ENCODE assay signal across 1 cellular context in the genomic region with DNA sequence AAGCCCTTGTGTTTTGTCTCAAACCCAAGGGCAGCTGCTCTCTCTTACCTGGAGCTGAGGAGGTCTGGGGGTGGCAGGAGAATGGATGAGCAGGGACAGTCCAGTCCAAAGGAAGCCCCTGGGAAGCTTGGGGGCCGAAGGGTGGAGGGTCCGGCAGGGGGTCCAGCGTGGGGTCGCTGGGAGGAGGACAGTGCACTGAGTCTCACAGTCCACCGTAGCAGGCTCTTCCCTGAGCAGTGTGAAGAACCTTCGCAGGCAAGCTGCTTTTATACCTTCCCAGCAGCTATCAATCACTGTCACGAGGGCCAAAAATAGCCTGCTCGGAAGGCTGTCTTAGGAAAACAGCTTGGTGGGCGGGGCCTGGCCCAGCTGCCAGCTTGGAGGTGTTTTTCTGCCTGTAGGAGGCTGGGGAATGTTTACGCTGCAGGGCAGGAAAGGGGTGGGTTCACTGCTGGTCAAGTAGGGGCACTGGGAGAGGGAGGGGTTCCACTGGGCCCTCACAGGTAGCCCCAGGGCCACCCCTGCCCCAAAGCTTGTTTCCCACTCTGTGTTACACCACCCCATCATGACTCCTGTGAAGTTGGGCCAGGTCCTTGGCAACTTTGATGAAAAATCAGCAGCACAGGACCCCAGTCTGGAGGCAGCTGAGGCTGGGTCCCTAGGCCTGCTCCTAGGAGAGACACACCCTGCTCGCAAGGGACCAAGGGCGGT.
TF ChIP-seq lines count a peak whose summit lies in the region.

DEPP1 (minus strand) TSS at position 240 of the 711 bp plus-strand sequence. CDS start 779 bp downstream, outside the sequence.

TF ChIP-seq in K562, 482 proteins besides CTCF, POLR2A, EP300 and RAD21 (continued from another document and continues in another):
- no peak for TF ChIP-seq ATF6 (CRISPR knock-in tag; IDR thresholded peaks at IDR 0.05)
- no peak for TF ChIP-seq POLR2H (tag; IDR thresholded peaks at IDR 0.05; ENCODE audit: low read depth)
- no peak for TF ChIP-seq MCM7 (IDR thresholded peaks at IDR 0.05)
- TF ChIP-seq TOE1 (IDR thresholded peaks at IDR 0.05; ENCODE audit: borderline replicate concordance), result peak; percentile 56; the same call in 1 of the 2 replicates
- TF ChIP-seq TOE1 (CRISPR knock-in tag; IDR thresholded peaks at IDR 0.05; ENCODE audit: borderline replicate concordance, low read depth), result no peak
- TF ChIP-seq, protein P1, sequence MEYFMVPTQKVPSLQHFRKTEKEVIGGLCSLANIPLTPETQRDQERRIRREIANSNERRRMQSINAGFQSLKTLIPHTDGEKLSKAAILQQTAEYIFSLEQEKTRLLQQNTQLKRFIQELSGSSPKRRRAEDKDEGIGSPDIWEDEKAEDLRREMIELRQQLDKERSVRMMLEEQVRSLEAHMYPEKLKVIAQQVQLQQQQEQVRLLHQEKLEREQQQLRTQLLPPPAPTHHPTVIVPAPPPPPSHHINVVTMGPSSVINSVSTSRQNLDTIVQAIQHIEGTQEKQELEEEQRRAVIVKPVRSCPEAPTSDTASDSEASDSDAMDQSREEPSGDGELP (CRISPR knock-in tag; IDR thresholded peaks at IDR 0.05; ENCODE audit: borderline replicate concordance), result peak; percentile 90
- TF ChIP-seq MEF2D (tag; conservative IDR thresholded peaks at IDR 0.05; ENCODE audit: low read depth), result peak; percentile 100
- TF ChIP-seq ILK (tag; IDR thresholded peaks at IDR 0.05; ENCODE audit: borderline replicate concordance, low read depth), result no peak
- TF ChIP-seq NBN (IDR thresholded peaks at IDR 0.05; ENCODE audit: low read depth), result no peak
- no peak for TF ChIP-seq ZNF75A (CRISPR knock-in tag; IDR thresholded peaks at IDR 0.05)
- no peak for TF ChIP-seq HNRNPK (IDR thresholded peaks at IDR 0.05; ENCODE audit: low read depth, low read length, poor library complexity, severe bottlenecking)
- no peak for TF ChIP-seq HDGF (IDR thresholded peaks at IDR 0.05)
- TF ChIP-seq NCOR1 (IDR thresholded peaks at IDR 0.05), result peak; percentile 54; the same call in 1 of the 2 replicates
- TF ChIP-seq ZNF165 (CRISPR knock-in tag; IDR thresholded peaks at IDR 0.05; ENCODE audit: borderline replicate concordance), result no peak
- TF ChIP-seq MAFF (IDR thresholded peaks at IDR 0.05; ENCODE audit: low read length), result no peak
- 0 out of 2 replicates have a peak, but pooled peaks have one; percentile 35 for TF ChIP-seq PRMT5 (CRISPR knock-in tag; IDR thresholded peaks at IDR 0.05)
- TF ChIP-seq HSF4 (CRISPR knock-in tag; IDR thresholded peaks at IDR 0.05; ENCODE audit: borderline replicate concordance), result no peak
- peak; percentile 59 for TF ChIP-seq MBD2 (IDR thresholded peaks at IDR 0.05; ENCODE audit: borderline replicate concordance, low read depth)
- no peak for TF ChIP-seq NFIX (CRISPR knock-in tag; IDR thresholded peaks at IDR 0.05; ENCODE audit: low read depth)
- TF ChIP-seq NR2C1 (IDR thresholded peaks at IDR 0.05), result no peak
- TF ChIP-seq NR2C1 (tag; IDR thresholded peaks at IDR 0.05), result no peak
- no peak for TF ChIP-seq ZEB2 (IDR thresholded peaks at IDR 0.05)
- no peak for TF ChIP-seq MED1 (CRISPR knock-in tag; IDR thresholded peaks at IDR 0.05; ENCODE audit: borderline replicate concordance)
- TF ChIP-seq KDM5B (IDR thresholded peaks at IDR 0.05; ENCODE audit: insufficient replicate concordance, low read depth, low read length), result peak; percentile 94
- TF ChIP-seq ZNF121 (CRISPR knock-in tag; conservative IDR thresholded peaks at IDR 0.05), result no peak
- peak; percentile 77 to 84; a peak in 3 of 4 replicates for TF ChIP-seq FOXK2 (conservative IDR thresholded peaks at IDR 0.05 in 1 of 2, IDR thresholded peaks at IDR 0.05 in 1 of 2; ENCODE audit: low read depth in 2 of 2)
- TF ChIP-seq EWSR1 (IDR thresholded peaks at IDR 0.05; ENCODE audit: borderline replicate concordance, low read depth, partially characterized antibody), result no peak
- TF ChIP-seq CBFA2T3 (IDR thresholded peaks at IDR 0.05), result peak; percentile 57
- TF ChIP-seq TCF7 (IDR thresholded peaks at IDR 0.05; ENCODE audit: borderline replicate concordance), result 0 out of 2 replicates have a peak, but pooled peaks have one; percentile 15
- TF ChIP-seq ZNF589 (CRISPR knock-in tag; IDR thresholded peaks at IDR 0.05; ENCODE audit: low read depth), result no peak
- no peak for TF ChIP-seq ZBTB17 (CRISPR knock-in tag; IDR thresholded peaks at IDR 0.05)
- TF ChIP-seq, protein P2, sequence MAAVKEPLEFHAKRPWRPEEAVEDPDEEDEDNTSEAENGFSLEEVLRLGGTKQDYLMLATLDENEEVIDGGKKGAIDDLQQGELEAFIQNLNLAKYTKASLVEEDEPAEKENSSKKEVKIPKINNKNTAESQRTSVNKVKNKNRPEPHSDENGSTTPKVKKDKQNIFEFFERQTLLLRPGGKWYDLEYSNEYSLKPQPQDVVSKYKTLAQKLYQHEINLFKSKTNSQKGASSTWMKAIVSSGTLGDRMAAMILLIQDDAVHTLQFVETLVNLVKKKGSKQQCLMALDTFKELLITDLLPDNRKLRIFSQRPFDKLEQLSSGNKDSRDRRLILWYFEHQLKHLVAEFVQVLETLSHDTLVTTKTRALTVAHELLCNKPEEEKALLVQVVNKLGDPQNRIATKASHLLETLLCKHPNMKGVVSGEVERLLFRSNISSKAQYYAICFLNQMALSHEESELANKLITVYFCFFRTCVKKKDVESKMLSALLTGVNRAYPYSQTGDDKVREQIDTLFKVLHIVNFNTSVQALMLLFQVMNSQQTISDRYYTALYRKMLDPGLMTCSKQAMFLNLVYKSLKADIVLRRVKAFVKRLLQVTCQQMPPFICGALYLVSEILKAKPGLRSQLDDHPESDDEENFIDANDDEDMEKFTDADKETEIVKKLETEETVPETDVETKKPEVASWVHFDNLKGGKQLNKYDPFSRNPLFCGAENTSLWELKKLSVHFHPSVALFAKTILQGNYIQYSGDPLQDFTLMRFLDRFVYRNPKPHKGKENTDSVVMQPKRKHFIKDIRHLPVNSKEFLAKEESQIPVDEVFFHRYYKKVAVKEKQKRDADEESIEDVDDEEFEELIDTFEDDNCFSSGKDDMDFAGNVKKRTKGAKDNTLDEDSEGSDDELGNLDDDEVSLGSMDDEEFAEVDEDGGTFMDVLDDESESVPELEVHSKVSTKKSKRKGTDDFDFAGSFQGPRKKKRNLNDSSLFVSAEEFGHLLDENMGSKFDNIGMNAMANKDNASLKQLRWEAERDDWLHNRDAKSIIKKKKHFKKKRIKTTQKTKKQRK (IDR thresholded peaks at IDR 0.05; ENCODE audit: borderline replicate concordance, low read depth, low read length), result no peak
- TF ChIP-seq, protein P3, sequence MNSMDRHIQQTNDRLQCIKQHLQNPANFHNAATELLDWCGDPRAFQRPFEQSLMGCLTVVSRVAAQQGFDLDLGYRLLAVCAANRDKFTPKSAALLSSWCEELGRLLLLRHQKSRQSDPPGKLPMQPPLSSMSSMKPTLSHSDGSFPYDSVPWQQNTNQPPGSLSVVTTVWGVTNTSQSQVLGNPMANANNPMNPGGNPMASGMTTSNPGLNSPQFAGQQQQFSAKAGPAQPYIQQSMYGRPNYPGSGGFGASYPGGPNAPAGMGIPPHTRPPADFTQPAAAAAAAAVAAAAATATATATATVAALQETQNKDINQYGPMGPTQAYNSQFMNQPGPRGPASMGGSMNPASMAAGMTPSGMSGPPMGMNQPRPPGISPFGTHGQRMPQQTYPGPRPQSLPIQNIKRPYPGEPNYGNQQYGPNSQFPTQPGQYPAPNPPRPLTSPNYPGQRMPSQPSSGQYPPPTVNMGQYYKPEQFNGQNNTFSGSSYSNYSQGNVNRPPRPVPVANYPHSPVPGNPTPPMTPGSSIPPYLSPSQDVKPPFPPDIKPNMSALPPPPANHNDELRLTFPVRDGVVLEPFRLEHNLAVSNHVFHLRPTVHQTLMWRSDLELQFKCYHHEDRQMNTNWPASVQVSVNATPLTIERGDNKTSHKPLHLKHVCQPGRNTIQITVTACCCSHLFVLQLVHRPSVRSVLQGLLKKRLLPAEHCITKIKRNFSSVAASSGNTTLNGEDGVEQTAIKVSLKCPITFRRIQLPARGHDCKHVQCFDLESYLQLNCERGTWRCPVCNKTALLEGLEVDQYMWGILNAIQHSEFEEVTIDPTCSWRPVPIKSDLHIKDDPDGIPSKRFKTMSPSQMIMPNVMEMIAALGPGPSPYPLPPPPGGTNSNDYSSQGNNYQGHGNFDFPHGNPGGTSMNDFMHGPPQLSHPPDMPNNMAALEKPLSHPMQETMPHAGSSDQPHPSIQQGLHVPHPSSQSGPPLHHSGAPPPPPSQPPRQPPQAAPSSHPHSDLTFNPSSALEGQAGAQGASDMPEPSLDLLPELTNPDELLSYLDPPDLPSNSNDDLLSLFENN (IDR thresholded peaks at IDR 0.05; ENCODE audit: low read depth in 2 of 2, low read length in 2 of 2), result 0 out of 4 replicates have a peak, but pooled peaks of 1 of the 2 experiments have one; percentile 29
- TF ChIP-seq ARID1B (IDR thresholded peaks at IDR 0.05), result peak; percentile 50; the same call in 1 of the 2 replicates
- peak; percentile 62; the same call in 1 of the 2 replicates for TF ChIP-seq VEZF1 (CRISPR knock-in tag; IDR thresholded peaks at IDR 0.05)
- peak; percentile 73 for TF ChIP-seq POLR2B (IDR thresholded peaks at IDR 0.05; ENCODE audit: low read depth, partially characterized antibody)
- no peak for TF ChIP-seq HDAC8 (tag; IDR thresholded peaks at IDR 0.05)
- peak; percentile 69; the same call in 1 of the 2 replicates for TF ChIP-seq PHF8 (IDR thresholded peaks at IDR 0.05; ENCODE audit: borderline replicate concordance, low read length)
- TF ChIP-seq GTF2B (IDR thresholded peaks at IDR 0.05; ENCODE audit: extremely low read depth, insufficient read length), result peak; percentile 72
- TF ChIP-seq NR1H2 (CRISPR knock-in tag; IDR thresholded peaks at IDR 0.05), result no peak
- no peak for TF ChIP-seq ID3 (CRISPR knock-in tag; IDR thresholded peaks at IDR 0.05)
- TF ChIP-seq ID3 (tag; IDR thresholded peaks at IDR 0.05), result no peak
- TF ChIP-seq ATF1 (CRISPR knock-in tag; IDR thresholded peaks at IDR 0.05), result no peak
- TF ChIP-seq ATF1 (tag; IDR thresholded peaks at IDR 0.05), result peak; percentile 37; the same call in 1 of the 2 replicates
- no peak for TF ChIP-seq SAFB (IDR thresholded peaks at IDR 0.05; ENCODE audit: borderline replicate concordance, low read depth, low read length)
- 0 out of 2 replicates have a peak, but pooled peaks have one; percentile 42 for TF ChIP-seq PML (IDR thresholded peaks at IDR 0.05; ENCODE audit: low read length)
- TF ChIP-seq STAT5A (IDR thresholded peaks at IDR 0.05; ENCODE audit: borderline replicate concordance, low read length), result no peak
- no peak for TF ChIP-seq PRPF4 (IDR thresholded peaks at IDR 0.05; ENCODE audit: insufficient read depth, low read depth, low read length, poor library complexity, severe bottlenecking)
- peak; percentile 100 for TF ChIP-seq PBX2 (CRISPR knock-in tag; IDR thresholded peaks at IDR 0.05; ENCODE audit: low read depth)
- peak; percentile 100 for TF ChIP-seq PBX2 (tag; conservative IDR thresholded peaks at IDR 0.05; ENCODE audit: low read depth)
